24 cellular contexts compared by ENCODE assay signal in the genomic region with DNA sequence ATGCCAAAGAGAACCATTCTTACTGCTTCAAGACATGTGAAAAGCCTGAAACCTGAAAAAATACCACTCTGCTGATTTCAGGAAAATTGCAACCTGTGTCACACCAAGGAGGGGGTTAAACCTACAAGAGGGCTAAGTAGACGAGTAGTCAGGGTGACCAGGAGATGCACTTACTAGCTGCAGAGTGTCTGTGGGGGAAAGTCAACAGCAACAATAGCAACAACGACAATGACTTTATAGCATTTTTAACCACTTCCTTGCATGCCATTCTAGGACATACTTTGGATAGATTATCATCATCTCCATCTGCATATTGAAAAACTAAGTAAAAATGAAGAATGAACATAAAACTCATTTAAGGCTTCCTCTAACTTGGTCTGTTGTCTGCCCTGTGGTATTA.
"Had no signal": no experiment of that assay in that cellular context is flagged by ENCODE, and none has a peak within 500 bp of the region (broad histone marks: within the 10 kb centered on the region; RNA-seq: fewer than 3 reads in every experiment).

No MANE protein-coding gene starts in this region.

- ATAC-seq: activated CD8-positive, alpha-beta T cell treated with anti-CD3 and anti-CD28 coated beads for 36 hours; activated T-cell treated with anti-CD3 and anti-CD28 coated beads, Interleukin-2, amount 50 U/mL, for 4 hours; effector memory CD8-positive, alpha-beta T cell; T-helper 17 cell had no signal

- H3K4me3 Mint-ChIP-seq: activated B cell treated with CpG ODN at 0.5 μM for 24 hours; activated CD8-positive, alpha-beta T cell treated with anti-CD3 and anti-CD28 coated beads for 36 hours; activated naive CD4-positive, alpha-beta T cell treated with anti-CD3 and anti-CD28 coated beads, Interleukin-2, amount 10 ng/mL, durations not matched to agents 7 days and 5 days; activated naive CD8-positive, alpha-beta T cell; activated T-cell treated with anti-CD3 and anti-CD28 coated beads, Interleukin-2, amount 50 U/mL, for 4 hours; effector memory CD8-positive, alpha-beta T cell; T-helper 2 cell treated with Interferon-gamma antibody and Interleukin-4, amounts not matched to agents 5 μg/mL and 100 μg/mL, for 36 hours had no signal

- DNase-seq: activated B cell treated with CpG ODN at 0.5 μM for 24 hours; activated CD4-positive, alpha-beta T cell treated with anti-CD3 and anti-CD28 coated beads for 48 hours; activated CD4-positive, alpha-beta T cell treated with anti-CD3 and anti-CD28 coated beads, Interleukin-2, amount 50 U/mL, for 1 hour; activated CD4-positive, alpha-beta T cell treated with anti-CD3 and anti-CD28 coated beads, Interleukin-2, amount 50 U/mL, for 48 hours; activated CD8-positive, alpha-beta memory T cell treated with anti-CD3 and anti-CD28 coated beads for 24 hours; activated CD8-positive, alpha-beta T cell treated with anti-CD3 and anti-CD28 coated beads for 36 hours; activated effector memory CD4-positive, alpha-beta T cell treated with anti-CD3 and anti-CD28 coated beads, Interleukin-2, amount 50 U/mL, for 16 hours; activated naive CD4-positive, alpha-beta T cell treated with anti-CD3 and anti-CD28 coated beads, Interleukin-2, amount 10 ng/mL, durations not matched to agents 7 days and 5 days; activated T-cell treated with anti-CD3 and anti-CD28 coated beads, Interleukin-2, amount 50 U/mL, for 4 hours; amniotic stem cell; anterior cingulate cortex; cortex of kidney; dermis blood vessel endothelial cell; effector CD4-positive, alpha-beta T cell; effector memory CD8-positive, alpha-beta T cell; foreskin fibroblast; head of caudate nucleus; hippocampal formation; T-helper 17 cell; T1000; WERI-Rb-1 had no signal

- H3K36me3 ChIP-seq: WERI-Rb-1 had no signal

- H3K27ac ChIP-seq: WERI-Rb-1 had no signal

- H3K9me3 Mint-ChIP-seq: effector memory CD8-positive, alpha-beta T cell had no signal

- H3K27me3 Mint-ChIP-seq: activated B cell treated with CpG ODN at 0.5 μM for 24 hours; activated CD8-positive, alpha-beta T cell treated with anti-CD3 and anti-CD28 coated beads for 36 hours; activated naive CD4-positive, alpha-beta T cell treated with anti-CD3 and anti-CD28 coated beads, Interleukin-2, amount 10 ng/mL, durations not matched to agents 7 days and 5 days; activated naive CD8-positive, alpha-beta T cell; T-helper 17 cell had no signal

- H3K27ac Mint-ChIP-seq: activated B cell treated with CpG ODN at 0.5 μM for 24 hours; activated CD8-positive, alpha-beta T cell treated with anti-CD3 and anti-CD28 coated beads for 36 hours; activated naive CD4-positive, alpha-beta T cell treated with anti-CD3 and anti-CD28 coated beads, Interleukin-2, amount 10 ng/mL, durations not matched to agents 7 days and 5 days; activated naive CD8-positive, alpha-beta T cell; activated T-helper 2 cell treated with anti-CD3 and anti-CD28 coated beads, Interferon-gamma antibody, Interleukin-2, Interleukin-4, amounts not matched to agents 10 μg/mL and 5 μg/mL and 100 μg/mL, durations not matched to agents 14 hours and 24 hours and 36 hours; effector memory CD8-positive, alpha-beta T cell; T-helper 17 cell; T-helper 2 cell treated with Interferon-gamma antibody and Interleukin-4, amounts not matched to agents 5 μg/mL and 100 μg/mL, for 36 hours had no signal

- H3K4me1 Mint-ChIP-seq: activated B cell treated with CpG ODN at 0.5 μM for 24 hours had no signal
